In genomic region chr11:83852775-83853442, GRCh38 we compare ENCODE assay signal across 27 cellular contexts.
DNase-seq lines count a peak whose midpoint lies in the region; ATAC-seq and TF ChIP-seq lines count a peak whose summit lies in the region.
"Had no signal": no experiment of that assay in that cellular context is flagged by ENCODE, and none has a peak within 500 bp of the region (broad histone marks: within the 10 kb centered on the region; RNA-seq: fewer than 3 reads in every experiment).

No MANE protein-coding gene starts in this region.

- H3K4me2 ChIP-seq in GM23338 = no peak overlapping the region
- H3K4me2 ChIP-seq in hepatocyte = no peak overlapping the region
- H3K4me2 ChIP-seq in neural progenitor cell = no peak overlapping the region
- H3K4me2 ChIP-seq: A549, PC-9 had no signal

- H3K27ac Mint-ChIP-seq in GM23338 = peak overlapping the region; percentile 31; the same call in 1 of the 2 replicates
- no peak overlapping the region for H3K27ac Mint-ChIP-seq in neural progenitor cell
- no peak overlapping the region for H3K27ac Mint-ChIP-seq in osteocyte (ENCODE audit: unreplicated experiment)
- H3K27ac Mint-ChIP-seq: CD8-positive, alpha-beta memory T cell had no signal

- H3F3A ChIP-seq in GM23338 (replicated peaks; ENCODE audit: low read depth) = no peaks in the 10 kb centered on the region
- no peaks in the 10 kb centered on the region for H3F3A ChIP-seq in neural progenitor cell (ENCODE audit: low read depth)

- no peaks in the 10 kb centered on the region for H3K27me3 ChIP-seq in GM23338 (ENCODE audit: insufficient read depth)
- H3K27me3 ChIP-seq in hepatocyte = no peaks in the 10 kb centered on the region
- H3K27me3 ChIP-seq in neural progenitor cell = no peaks in the 10 kb centered on the region
- H3K27me3 ChIP-seq: SJCRH30 had no signal

- H3K4me1 ChIP-seq in GM23338 (ENCODE audit: insufficient read depth) (peaks cover 6% of the 10 kb centered on the region; the same call in 1 of the 2 replicates), hepatocyte (ENCODE audit: insufficient read depth) (no peaks in the 10 kb centered on the region), neural progenitor cell (no peaks in the 10 kb centered on the region)
- H3K4me1 ChIP-seq: A549, HAP-1, SJCRH30 had no signal

- no peak overlapping the region for H3K4me3 ChIP-seq in GM23338
- no peak overlapping the region for H3K4me3 ChIP-seq in hepatocyte
- H3K4me3 ChIP-seq in neural progenitor cell = no peak overlapping the region
- H3K4me3 ChIP-seq: A549, HAP-1, PC-9, SJCRH30 had no signal

- DNase-seq in GM23338 (ENCODE audit: low spot score) (no peak), hepatocyte (ENCODE audit: low spot score) (peak; percentile 7), left lobe of liver (ENCODE audit: low spot score) (no peak), renal cortical epithelial cell (ENCODE audit: low read depth) (peak; percentile 67), neural progenitor cell (ENCODE audit: low spot score) (no peak), osteocyte (ENCODE audit: extremely low spot score, unreplicated experiment) (no peak)
- DNase-seq: CD8-positive, alpha-beta memory T cell; DMS153; GOT3; KBM-7; MV-4-11; NCI-H1105; NCI-H1436 treated with DMSO at 0.1 percent for 48 hours; NCI-H187 treated with DMSO at 0.1 percent for 48 hours; NCI-H446 treated with DMSO at 0.1 percent for 48 hours; NCI-H526; NCI-H82; NK-92 treated with Interleukin-12 subunit alpha and Interleukin-12 subunit beta, amount 100 ng/mL, for 24 hours; PC-9; SJCRH30 had no signal

- WGBS in hepatocyte (ENCODE audit: low lambda C conversion rate, missing lambda C conversion rate) = 42% methylated on average over 1 of the region's 1 CpG

- peaks cover 8% of the 10 kb centered on the region for H3K4me1 Mint-ChIP-seq in GM23338
- no peaks in the 10 kb centered on the region for H3K4me1 Mint-ChIP-seq in neural progenitor cell
- no peaks in the 10 kb centered on the region for H3K4me1 Mint-ChIP-seq in osteocyte (ENCODE audit: unreplicated experiment)
- H3K4me1 Mint-ChIP-seq: CD8-positive, alpha-beta memory T cell had no signal

- H3K27ac ChIP-seq in GM23338 (ENCODE audit: low read depth) (no peak overlapping the region), hepatocyte (no peak overlapping the region), neural progenitor cell (no peak overlapping the region)
- H3K27ac ChIP-seq: A549, C4-2B, PC-9, SJCRH30 had no signal

- TF ChIP-seq CTCF in GM23338 (conservative IDR thresholded peaks at IDR 0.05; ENCODE audit: low read depth in 2 of 2) (no peak), hepatocyte (IDR thresholded peaks at IDR 0.05; ENCODE audit: poor library complexity) (no peak), neural progenitor cell (IDR thresholded peaks at IDR 0.05) (no peak), osteocyte (IDR thresholded peaks at IDR 0.05) (no peak)

- H3K9me2 ChIP-seq in GM23338 (ENCODE audit: insufficient read depth) (no peaks in the 10 kb centered on the region), hepatocyte (replicated peaks; ENCODE audit: insufficient read depth) (no peaks in the 10 kb centered on the region)

- ATAC-seq in GM23338 (no peak), left lobe of liver (peak; percentile 85), HG03045 (IDR thresholded peaks at IDR 0.05; ENCODE audit: unreplicated experiment) (no peak), HG03342 (IDR thresholded peaks at IDR 0.05; ENCODE audit: unreplicated experiment) (no peak)
- ATAC-seq: A549, Right ventricle myocardium inferior, SK-N-SH treated with all-trans-retinoic acid at 6 μM for 48 hours had no signal

- no peaks in the 10 kb centered on the region; the same call in 1 of the 2 replicates for H3K36me3 ChIP-seq in GM23338 (ENCODE audit: insufficient read depth)
- no peaks in the 10 kb centered on the region for H3K36me3 ChIP-seq in hepatocyte (replicated peaks; ENCODE audit: insufficient read depth, low read depth)
- H3K36me3 ChIP-seq in neural progenitor cell = no peaks in the 10 kb centered on the region
- H3K36me3 ChIP-seq: HAP-1, SJCRH30 had no signal

- H3K9me3 Mint-ChIP-seq in GM23338 (peaks cover 5% of the 10 kb centered on the region; the same call in 2 of the 3 replicates), neural progenitor cell (peaks cover 13% of the 10 kb centered on the region), osteocyte (ENCODE audit: unreplicated experiment) (peaks cover 8% of the 10 kb centered on the region)

- no peak overlapping the region for H3K9ac ChIP-seq in neural progenitor cell

- H3K36me3 Mint-ChIP-seq in GM23338 (ENCODE audit: low read depth) (no peaks in the 10 kb centered on the region), neural progenitor cell (no peaks in the 10 kb centered on the region), osteocyte (ENCODE audit: unreplicated experiment) (no peaks in the 10 kb centered on the region)

- H3K79me2 ChIP-seq in GM23338 (replicated peaks; ENCODE audit: insufficient read depth) = no peaks in the 10 kb centered on the region
- H3K79me2 ChIP-seq in hepatocyte = no peaks in the 10 kb centered on the region
- no peaks in the 10 kb centered on the region for H3K79me2 ChIP-seq in neural progenitor cell (ENCODE audit: low read depth)

- H3K27me3 Mint-ChIP-seq in GM23338 (ENCODE audit: insufficient read depth, low read depth, poor library complexity) (no peaks in the 10 kb centered on the region), neural progenitor cell (ENCODE audit: insufficient read depth, low read depth) (peaks cover 2% of the 10 kb centered on the region), osteocyte (ENCODE audit: unreplicated experiment) (peaks cover 11% of the 10 kb centered on the region)
- H3K27me3 Mint-ChIP-seq: CD8-positive, alpha-beta memory T cell had no signal

- H2AFZ ChIP-seq in GM23338 (no peak overlapping the region), hepatocyte (no peak overlapping the region), neural progenitor cell (replicated peaks) (no peak overlapping the region)
- H2AFZ ChIP-seq: PC-9 had no signal

- H3K9me3 ChIP-seq in hepatocyte (ENCODE audit: low read depth) = no peaks in the 10 kb centered on the region
- H3K9me3 ChIP-seq in neural progenitor cell (ENCODE audit: low read depth) = no peaks in the 10 kb centered on the region
- H3K9me3 ChIP-seq: A549, HAP-1, SJCRH30 had no signal

- H4K20me1 ChIP-seq in GM23338 (replicated peaks; ENCODE audit: insufficient read depth) (no peaks in the 10 kb centered on the region), hepatocyte (ENCODE audit: insufficient read depth, poor library complexity, severe bottlenecking) (no peaks in the 10 kb centered on the region), neural progenitor cell (ENCODE audit: low read depth) (no peaks in the 10 kb centered on the region)

- H3K4me3 Mint-ChIP-seq in GM23338 (no peak overlapping the region), neural progenitor cell (no peak overlapping the region), osteocyte (ENCODE audit: unreplicated experiment) (no peak overlapping the region)
- H3K4me3 Mint-ChIP-seq: CD8-positive, alpha-beta memory T cell had no signal

TF ChIP-seq in GM23338, 12 proteins besides CTCF, POLR2A, EP300 and RAD21 (continues in another document):
- no peak for TF ChIP-seq ZNF114 (CRISPR knock-in tag; IDR thresholded peaks at IDR 0.05)
- no peak for TF ChIP-seq ZNF331 (CRISPR knock-in tag; IDR thresholded peaks at IDR 0.05; ENCODE audit: low read depth)
- TF ChIP-seq EZH2phosphoT487 (IDR thresholded peaks at IDR 0.05; ENCODE audit: unreplicated experiment) = no peak
- TF ChIP-seq ETS1 (IDR thresholded peaks at IDR 0.05) = no peak
- no peak for TF ChIP-seq NANOG (IDR thresholded peaks at IDR 0.05; ENCODE audit: borderline replicate concordance)

Comparison
In these comparisons a context has a peak if more than half of its experiments do, and no peak if none do; other contexts are left out.
1. DNase-seq: peak in hepatocyte (single experiment) and renal cortical epithelial cell (single experiment); none in GM23338 (single experiment), left lobe of liver (single experiment), neural progenitor cell (single experiment) and osteocyte (single experiment).